In the genomic region with DNA sequence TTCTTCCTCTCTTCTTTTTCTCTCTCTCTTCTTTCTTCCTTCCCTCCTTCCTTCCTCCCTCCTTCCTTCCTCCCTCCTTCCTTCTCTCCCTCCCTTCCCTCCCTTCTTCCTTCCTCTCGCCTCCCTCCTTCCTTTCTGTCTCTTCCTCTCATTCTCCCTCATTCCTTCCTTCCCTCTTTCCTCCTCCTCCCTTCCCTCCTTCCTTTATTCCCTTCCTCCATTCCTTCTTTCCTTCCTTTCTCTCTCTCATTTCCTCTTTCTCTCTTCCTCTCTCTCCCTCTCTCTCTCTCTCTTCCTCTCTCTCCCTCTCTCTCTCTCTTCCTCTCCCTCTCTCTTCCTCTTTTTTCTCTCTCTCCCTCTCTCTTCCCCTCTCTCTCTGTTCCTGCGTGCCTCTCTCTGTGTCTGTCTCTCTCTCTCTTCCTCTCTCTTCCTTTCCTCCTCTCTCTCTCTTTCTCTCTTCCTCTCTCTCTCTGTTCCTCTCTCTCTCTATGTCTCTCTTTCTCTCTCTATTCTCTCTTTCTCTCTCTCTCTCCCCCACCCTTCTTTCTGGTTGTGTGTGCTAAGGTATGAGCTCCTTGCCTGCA, we compare ENCODE assay signal across 24 cellular contexts.
"Had no signal": no experiment of that assay in that cellular context is flagged by ENCODE, and none has a peak within 500 bp of the region (broad histone marks: within the 10 kb centered on the region; RNA-seq: fewer than 3 reads in every experiment).

No MANE protein-coding gene starts in this region.

- H3K27me3 ChIP-seq: body of pancreas, vagina had no signal

- H3K4me3 ChIP-seq: body of pancreas, lower lobe of right lung, suprapubic skin, vagina had no signal

- H3K27ac ChIP-seq: lower lobe of right lung, spleen, suprapubic skin, vagina, WERI-Rb-1 had no signal

- H3K4me3 Mint-ChIP-seq: activated CD4-positive, alpha-beta T cell treated with anti-CD3 and anti-CD28 coated beads, Interleukin-2, amount 10 ng/mL, durations not matched to agents 7 days and 5 days; activated CD8-positive, alpha-beta memory T cell treated with anti-CD3 and anti-CD28 coated beads, Interleukin-2, amount 10 ng/mL, durations not matched to agents 7 days and 5 days; activated CD8-positive, alpha-beta T cell treated with anti-CD3 and anti-CD28 coated beads for 36 hours; activated naive CD4-positive, alpha-beta T cell treated with anti-CD3 and anti-CD28 coated beads, Interleukin-2, amount 50 U/mL, for 24 hours; natural killer cell; type B pancreatic cell had no signal

- H3K4me1 Mint-ChIP-seq: natural killer cell had no signal

- H3K36me3 Mint-ChIP-seq: activated CD8-positive, alpha-beta memory T cell treated with anti-CD3 and anti-CD28 coated beads, Interleukin-2, amount 10 ng/mL, durations not matched to agents 7 days and 5 days; natural killer cell; type B pancreatic cell had no signal

- DNase-seq: activated CD4-positive, alpha-beta T cell treated with anti-CD3 and anti-CD28 coated beads, Interleukin-2, amount 10 ng/mL, durations not matched to agents 7 days and 5 days; activated CD4-positive, CD25-positive, alpha-beta regulatory T cell treated with anti-CD3 and anti-CD28 coated beads, Interleukin-2, amount 50 U/mL, for 72 hours; activated CD8-positive, alpha-beta memory T cell treated with anti-CD3 and anti-CD28 coated beads, Interleukin-2, amount 10 ng/mL, durations not matched to agents 7 days and 5 days; activated CD8-positive, alpha-beta T cell treated with anti-CD3 and anti-CD28 coated beads for 36 hours; activated effector memory CD4-positive, alpha-beta T cell treated with anti-CD3 and anti-CD28 coated beads, Interleukin-2, amount 50 U/mL, for 16 hours; activated T-cell treated with anti-CD3 and anti-CD28 coated beads for 4 hours; anterior cingulate cortex; dermis blood vessel endothelial cell; effector CD8-positive, alpha-beta T cell; erythroblast; foreskin fibroblast; lower lobe of right lung; natural killer cell; spleen; stimulated activated CD4-positive, alpha-beta T cell treated with anti-CD3 and anti-CD28 coated beads, Interleukin-4, amount 100 ng/mL, for 24 hours; stomach; T-helper 2 cell; WERI-Rb-1 had no signal

- H3K9me3 ChIP-seq: lower lobe of right lung, suprapubic skin, vagina had no signal

- H3K27ac Mint-ChIP-seq: activated CD4-positive, alpha-beta T cell treated with anti-CD3 and anti-CD28 coated beads, Interleukin-2, amount 10 ng/mL, durations not matched to agents 7 days and 5 days; activated CD8-positive, alpha-beta memory T cell treated with anti-CD3 and anti-CD28 coated beads, Interleukin-2, amount 10 ng/mL, durations not matched to agents 7 days and 5 days; activated CD8-positive, alpha-beta T cell treated with anti-CD3 and anti-CD28 coated beads for 36 hours; activated naive CD4-positive, alpha-beta T cell treated with anti-CD3 and anti-CD28 coated beads, Interleukin-2, amount 50 U/mL, for 24 hours; natural killer cell; type B pancreatic cell had no signal

- H3K36me3 ChIP-seq: lower lobe of right lung, spleen, stomach, suprapubic skin, vagina, WERI-Rb-1 had no signal

- H3K9me3 Mint-ChIP-seq: natural killer cell, type B pancreatic cell had no signal

- ATAC-seq: activated CD8-positive, alpha-beta memory T cell treated with anti-CD3 and anti-CD28 coated beads, Interleukin-2, amount 10 ng/mL, durations not matched to agents 7 days and 5 days; activated CD8-positive, alpha-beta T cell treated with anti-CD3 and anti-CD28 coated beads for 36 hours; left lobe of liver; natural killer cell had no signal
